In the genomic region with DNA sequence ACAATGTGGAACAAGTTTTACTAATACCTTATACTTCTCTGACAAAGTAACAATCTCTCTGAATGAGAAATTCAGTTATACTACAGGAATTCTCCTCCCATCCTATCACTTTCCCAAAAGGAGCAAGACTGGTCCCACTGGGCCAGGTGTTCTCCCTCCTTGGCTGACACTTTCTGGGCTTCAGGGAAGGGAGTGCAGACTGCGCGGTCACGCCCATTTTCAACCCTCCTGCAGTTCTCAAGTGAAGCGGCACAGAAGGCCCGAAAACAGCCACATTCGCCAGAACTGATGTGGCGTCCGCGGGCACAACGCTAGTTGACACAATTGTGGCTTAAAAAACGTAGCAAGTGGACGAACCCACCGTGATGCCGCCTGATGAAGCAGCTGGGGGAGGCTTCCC, we compare ENCODE assay signal across 2 cellular contexts.
TF ChIP-seq lines count a peak whose summit lies in the region.

No MANE protein-coding gene starts in this region.

TF ChIP-seq in K562, 482 proteins besides CTCF, POLR2A, EP300 and RAD21:
- no peak for TF ChIP-seq FUS (optimal IDR thresholded peaks at IDR 0.05; ENCODE audit: low read depth, low read length)
- TF ChIP-seq SMARCE1 (IDR thresholded peaks at IDR 0.05) = no peak
- no peak for TF ChIP-seq POLR3A (IDR thresholded peaks at IDR 0.05; ENCODE audit: borderline replicate concordance, extremely low read depth, insufficient read depth, insufficient read length)
- TF ChIP-seq NRF1 (conservative IDR thresholded peaks at IDR 0.05 in 1 of 2, IDR thresholded peaks at IDR 0.05 in 1 of 2) = peak in 1 of 2 experiments; percentile 46; a peak in 2 of 4 replicates
- TF ChIP-seq CREM (IDR thresholded peaks at IDR 0.05; ENCODE audit: low read depth) = 0 out of 2 replicates have a peak, but pooled peaks have one; percentile 9
- no peak for TF ChIP-seq ZNF324 (CRISPR knock-in tag; IDR thresholded peaks at IDR 0.05)
- no peak for TF ChIP-seq RBM15 (IDR thresholded peaks at IDR 0.05; ENCODE audit: insufficient read depth, low read length)
- TF ChIP-seq SUPT5H (IDR thresholded peaks at IDR 0.05) = no peak
- no peak for TF ChIP-seq HSF4 (CRISPR knock-in tag; IDR thresholded peaks at IDR 0.05; ENCODE audit: borderline replicate concordance)

TF ChIP-seq in SK-N-SH treated with all-trans-retinoic acid at 6 μM for 48 hours, 23 proteins besides CTCF, POLR2A, EP300 and RAD21:
- TF ChIP-seq TSHZ2 (CRISPR knock-in tag; IDR thresholded peaks at IDR 0.05) (no peak), BACH2 (CRISPR knock-in tag; IDR thresholded peaks at IDR 0.05; ENCODE audit: borderline replicate concordance) (no peak), ZNF565 (CRISPR knock-in tag; conservative IDR thresholded peaks at IDR 0.05; ENCODE audit: low read depth) (no peak), ZNF8 (CRISPR knock-in tag; IDR thresholded peaks at IDR 0.05) (no peak), ZC3H10 (CRISPR knock-in tag; IDR thresholded peaks at IDR 0.05) (no peak), ZFP3 (CRISPR knock-in tag; IDR thresholded peaks at IDR 0.05) (no peak), CSDC2 (CRISPR knock-in tag; IDR thresholded peaks at IDR 0.05) (no peak), PPARA (CRISPR knock-in tag; IDR thresholded peaks at IDR 0.05; ENCODE audit: borderline replicate concordance) (no peak), OSR1 (CRISPR knock-in tag; IDR thresholded peaks at IDR 0.05) (no peak)
- TF ChIP-seq, protein P1, sequence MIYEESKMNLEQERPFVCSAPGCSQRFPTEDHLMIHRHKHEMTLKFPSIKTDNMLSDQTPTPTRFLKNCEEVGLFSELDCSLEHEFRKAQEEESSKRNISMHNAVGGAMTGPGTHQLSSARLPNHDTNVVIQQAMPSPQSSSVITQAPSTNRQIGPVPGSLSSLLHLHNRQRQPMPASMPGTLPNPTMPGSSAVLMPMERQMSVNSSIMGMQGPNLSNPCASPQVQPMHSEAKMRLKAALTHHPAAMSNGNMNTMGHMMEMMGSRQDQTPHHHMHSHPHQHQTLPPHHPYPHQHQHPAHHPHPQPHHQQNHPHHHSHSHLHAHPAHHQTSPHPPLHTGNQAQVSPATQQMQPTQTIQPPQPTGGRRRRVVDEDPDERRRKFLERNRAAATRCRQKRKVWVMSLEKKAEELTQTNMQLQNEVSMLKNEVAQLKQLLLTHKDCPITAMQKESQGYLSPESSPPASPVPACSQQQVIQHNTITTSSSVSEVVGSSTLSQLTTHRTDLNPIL (CRISPR knock-in tag; IDR thresholded peaks at IDR 0.05; ENCODE audit: low read depth) = no peak
- TF ChIP-seq, protein P2, sequence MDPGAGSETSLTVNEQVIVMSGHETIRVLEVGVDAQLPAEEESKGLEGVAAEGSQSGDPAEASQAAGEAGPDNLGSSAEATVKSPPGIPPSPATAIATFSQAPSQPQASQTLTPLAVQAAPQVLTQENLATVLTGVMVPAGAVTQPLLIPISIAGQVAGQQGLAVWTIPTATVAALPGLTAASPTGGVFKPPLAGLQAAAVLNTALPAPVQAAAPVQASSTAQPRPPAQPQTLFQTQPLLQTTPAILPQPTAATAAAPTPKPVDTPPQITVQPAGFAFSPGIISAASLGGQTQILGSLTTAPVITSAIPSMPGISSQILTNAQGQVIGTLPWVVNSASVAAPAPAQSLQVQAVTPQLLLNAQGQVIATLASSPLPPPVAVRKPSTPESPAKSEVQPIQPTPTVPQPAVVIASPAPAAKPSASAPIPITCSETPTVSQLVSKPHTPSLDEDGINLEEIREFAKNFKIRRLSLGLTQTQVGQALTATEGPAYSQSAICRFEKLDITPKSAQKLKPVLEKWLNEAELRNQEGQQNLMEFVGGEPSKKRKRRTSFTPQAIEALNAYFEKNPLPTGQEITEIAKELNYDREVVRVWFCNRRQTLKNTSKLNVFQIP (CRISPR knock-in tag; IDR thresholded peaks at IDR 0.05; ENCODE audit: borderline replicate concordance, low read depth) = no peak
